Comparison of ENCODE assay signal across 7 cellular contexts in the genomic region with DNA sequence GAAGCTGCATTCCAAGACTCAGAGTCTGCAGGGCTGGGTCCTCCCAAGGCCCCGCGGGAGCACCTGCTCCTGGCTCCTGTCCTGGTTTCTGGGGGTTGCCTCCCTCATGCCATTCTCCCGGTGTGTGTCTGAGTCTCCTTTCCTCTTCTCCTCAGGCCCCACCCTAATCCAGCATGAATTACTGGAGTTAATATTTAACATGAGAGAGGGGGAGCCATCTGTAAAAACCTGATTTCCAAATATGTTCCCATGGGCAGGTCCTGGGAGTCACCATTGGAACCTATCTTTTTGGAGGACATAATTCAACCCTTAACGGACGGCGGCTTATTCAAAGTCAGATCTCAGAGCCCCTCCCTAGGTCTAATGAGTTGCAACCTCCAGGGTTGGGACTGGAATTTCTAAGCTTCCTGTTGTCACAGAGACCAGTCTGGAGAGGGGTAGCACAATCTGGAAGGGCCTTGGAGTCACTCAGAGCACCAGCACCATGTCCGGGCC. TPM values are rescaled to one million over a fixed set of nuclear protein-coding genes. Genes with fewer than 3 reads are reported as not detected.
DNase-seq lines count a peak whose midpoint lies in the region; ATAC-seq and TF ChIP-seq lines count a peak whose summit lies in the region.
"Had no signal": no experiment of that assay in that cellular context is flagged by ENCODE, and none has a peak within 500 bp of the region (broad histone marks: within the 10 kb centered on the region; RNA-seq: fewer than 3 reads in every experiment).

No MANE protein-coding gene starts in this region.

- no peaks in the 10 kb centered on the region for H3K9me3 ChIP-seq in HEK293 (ENCODE audit: control insufficient read depth, insufficient read depth, low read depth, low read length)
- H3K9me3 ChIP-seq in tibial artery = no peaks in the 10 kb centered on the region

- intact Hi-C loops in tibial artery (cut with DNase I; ENCODE audit: low total_unique reads) = no loop called here

- H3K4me3 ChIP-seq in HEK293 (ENCODE audit: low read depth, low read length) (no peak overlapping the region), tibial artery (no peak overlapping the region)

- no peak for ATAC-seq in GM21390 (IDR thresholded peaks at IDR 0.05; ENCODE audit: unreplicated experiment)

- peaks cover 0 to 4% of the 10 kb centered on the region in 2 donors for H3K27me3 ChIP-seq in tibial artery

- H3K27me3 Mint-ChIP-seq in osteocyte (ENCODE audit: unreplicated experiment) = no peaks in the 10 kb centered on the region

- DNase-seq in epithelial cell of prostate (ENCODE audit: low read depth, low spot score) (peak; percentile 73), osteocyte (ENCODE audit: extremely low spot score, unreplicated experiment) (no peak), tibial artery (no peak), NCI-H187 treated with DMSO at 0.1 percent for 48 hours (lab: John Stamatoyannopoulos, UW) (no peak)
- DNase-seq: midbrain had no signal

- H3K27ac ChIP-seq in HEK293 (ENCODE audit: extremely low read depth, low read depth, low read length) (no peak overlapping the region), epithelial cell of prostate (peak overlapping the region; percentile 86), tibial artery (no peak overlapping the region)

- H3K36me3 ChIP-seq in HEK293 (ENCODE audit: control insufficient read depth in 2 of 2, insufficient read depth in 1 of 2, low read length in 2 of 2) (no peaks in the 10 kb centered on the region), tibial artery (no peaks in the 10 kb centered on the region)

- no peak overlapping the region for H3K4me3 Mint-ChIP-seq in osteocyte (ENCODE audit: unreplicated experiment)

- H3K9me3 Mint-ChIP-seq in osteocyte (ENCODE audit: unreplicated experiment) = no peaks in the 10 kb centered on the region

- peaks cover 19% of the 10 kb centered on the region for H3K4me1 Mint-ChIP-seq in osteocyte (ENCODE audit: unreplicated experiment)

- no peaks in the 10 kb centered on the region for H3K36me3 Mint-ChIP-seq in osteocyte (ENCODE audit: unreplicated experiment)

- H3K4me1 ChIP-seq in HEK293 (ENCODE audit: control insufficient read depth, insufficient read depth, low read length) = no peaks in the 10 kb centered on the region
- H3K4me1 ChIP-seq in tibial artery = no peaks in the 10 kb centered on the region

- POLR2A ChIA-PET in HEK293 (lab: Yijun Ruan, JAX) = interaction anchor here (0.6 to 0.7 kb wide), 2 partner anchors 25 to 402 kb away, joined by 3 to 9 read pairs; no protein-coding TSS in a partner anchor

- H3K27ac Mint-ChIP-seq in osteocyte (ENCODE audit: unreplicated experiment) = peak overlapping the region; percentile 81

- TF ChIP-seq CTCF in HEK293 (tag by site-specific recombination; IDR thresholded peaks at IDR 0.05) (no peak), osteocyte (IDR thresholded peaks at IDR 0.05) (no peak), tibial artery (IDR thresholded peaks at IDR 0.05) (no peak)

- CTCF ChIA-PET in HEK293 (lab: Yijun Ruan, JAX) = interaction anchor here (0.7 to 3.5 kb wide), 6 partner anchors 10 to 36 kb away, joined by 4 to 11 read pairs (median 5); no protein-coding TSS in a partner anchor

TF ChIP-seq in HEK293, 187 proteins besides CTCF, POLR2A, EP300 and RAD21:
- TF ChIP-seq ZNF335 (tag by site-specific recombination; conservative IDR thresholded peaks at IDR 0.05) (peak; percentile 59), ZSCAN16 (tag by site-specific recombination; IDR thresholded peaks at IDR 0.05) (no peak), YY2 (tag by site-specific recombination; IDR thresholded peaks at IDR 0.05) (no peak)
- TF ChIP-seq, protein P1, sequence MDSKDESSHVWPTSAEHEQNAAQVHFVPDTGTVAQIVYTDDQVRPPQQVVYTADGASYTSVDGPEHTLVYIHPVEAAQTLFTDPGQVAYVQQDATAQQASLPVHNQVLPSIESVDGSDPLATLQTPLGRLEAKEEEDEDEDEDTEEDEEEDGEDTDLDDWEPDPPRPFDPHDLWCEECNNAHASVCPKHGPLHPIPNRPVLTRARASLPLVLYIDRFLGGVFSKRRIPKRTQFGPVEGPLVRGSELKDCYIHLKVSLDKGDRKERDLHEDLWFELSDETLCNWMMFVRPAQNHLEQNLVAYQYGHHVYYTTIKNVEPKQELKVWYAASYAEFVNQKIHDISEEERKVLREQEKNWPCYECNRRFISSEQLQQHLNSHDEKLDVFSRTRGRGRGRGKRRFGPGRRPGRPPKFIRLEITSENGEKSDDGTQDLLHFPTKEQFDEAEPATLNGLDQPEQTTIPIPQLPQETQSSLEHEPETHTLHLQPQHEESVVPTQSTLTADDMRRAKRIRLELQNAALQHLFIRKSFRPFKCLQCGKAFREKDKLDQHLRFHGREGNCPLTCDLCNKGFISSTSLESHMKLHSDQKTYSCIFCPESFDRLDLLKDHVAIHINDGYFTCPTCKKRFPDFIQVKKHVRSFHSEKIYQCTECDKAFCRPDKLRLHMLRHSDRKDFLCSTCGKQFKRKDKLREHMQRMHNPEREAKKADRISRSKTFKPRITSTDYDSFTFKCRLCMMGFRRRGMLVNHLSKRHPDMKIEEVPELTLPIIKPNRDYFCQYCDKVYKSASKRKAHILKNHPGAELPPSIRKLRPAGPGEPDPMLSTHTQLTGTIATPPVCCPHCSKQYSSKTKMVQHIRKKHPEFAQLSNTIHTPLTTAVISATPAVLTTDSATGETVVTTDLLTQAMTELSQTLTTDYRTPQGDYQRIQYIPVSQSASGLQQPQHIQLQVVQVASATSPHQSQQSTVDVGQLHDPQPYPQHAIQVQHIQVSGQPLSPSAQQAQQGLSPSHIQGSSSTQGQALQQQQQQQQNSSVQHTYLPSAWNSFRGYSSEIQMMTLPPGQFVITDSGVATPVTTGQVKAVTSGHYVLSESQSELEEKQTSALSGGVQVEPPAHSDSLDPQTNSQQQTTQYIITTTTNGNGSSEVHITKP (tag by site-specific recombination; IDR thresholded peaks at IDR 0.05) = peak; percentile 32; the same call in 1 of the 2 replicates
- TF ChIP-seq, protein P2, sequence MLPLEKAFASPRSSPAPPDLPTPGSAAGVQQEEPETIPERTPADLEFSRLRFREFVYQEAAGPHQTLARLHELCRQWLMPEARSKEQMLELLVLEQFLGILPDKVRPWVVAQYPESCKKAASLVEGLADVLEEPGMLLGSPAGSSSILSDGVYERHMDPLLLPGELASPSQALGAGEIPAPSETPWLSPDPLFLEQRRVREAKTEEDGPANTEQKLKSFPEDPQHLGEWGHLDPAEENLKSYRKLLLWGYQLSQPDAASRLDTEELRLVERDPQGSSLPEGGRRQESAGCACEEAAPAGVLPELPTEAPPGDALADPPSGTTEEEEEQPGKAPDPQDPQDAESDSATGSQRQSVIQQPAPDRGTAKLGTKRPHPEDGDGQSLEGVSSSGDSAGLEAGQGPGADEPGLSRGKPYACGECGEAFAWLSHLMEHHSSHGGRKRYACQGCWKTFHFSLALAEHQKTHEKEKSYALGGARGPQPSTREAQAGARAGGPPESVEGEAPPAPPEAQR (tag by site-specific recombination; IDR thresholded peaks at IDR 0.05) = no peak
TF ChIP-seq in HEK293: peak in this region for 2.

RNA-seq across cellular contexts. Expression of a gene that starts 5.4 kb away (rescaled TPM):
- not detected in 2 replicates for total RNA-seq in osteocyte

RNA-seq across cellular contexts. Expression of a gene that starts 16.8 kb away (rescaled TPM):
- total RNA-seq in osteocyte = 43.2 and 48.6 TPM in 2 replicates

RNA-seq across cellular contexts. Expression of a gene that starts 21.0 kb away (rescaled TPM):
- total RNA-seq in osteocyte = 0.40 and 0.99 TPM in 2 replicates

RNA-seq across cellular contexts. Expression of a gene that starts 23.0 kb away (rescaled TPM):
- total RNA-seq in osteocyte = 31.2 and 32.6 TPM in 2 replicates

RNA-seq across cellular contexts. Expression of a gene that starts 35.3 kb away (rescaled TPM):
- 16.0 and 16.2 TPM in 2 replicates for total RNA-seq in osteocyte
